8 cellular contexts compared by ENCODE assay signal in the genomic region with DNA sequence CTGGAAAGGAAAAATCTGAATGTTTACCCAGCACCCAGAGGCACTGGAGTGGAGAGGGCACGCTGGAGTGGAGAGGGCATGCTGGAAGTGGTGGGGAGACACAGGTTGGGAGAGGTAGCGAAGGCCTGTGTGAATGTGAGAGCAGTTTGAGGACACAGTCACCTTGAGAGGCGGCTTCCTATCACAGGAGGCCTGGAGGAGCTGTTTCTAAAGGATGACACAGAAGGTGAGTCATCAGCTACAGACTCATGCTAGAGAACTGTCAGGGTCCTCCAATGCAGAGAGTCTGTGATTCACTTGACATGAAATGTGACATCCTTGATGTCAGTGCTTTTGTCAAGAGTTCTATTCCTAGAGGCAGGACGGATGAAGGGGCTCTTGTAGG. TPM values are rescaled to one million over a fixed set of nuclear protein-coding genes. Genes with fewer than 3 reads are reported as not detected.
DNase-seq lines count a peak whose midpoint lies in the region; ATAC-seq and TF ChIP-seq lines count a peak whose summit lies in the region.
"Had no signal": no experiment of that assay in that cellular context is flagged by ENCODE, and none has a peak within 500 bp of the region (broad histone marks: within the 10 kb centered on the region; RNA-seq: fewer than 3 reads in every experiment).

No MANE protein-coding gene starts in this region.

- H3K4me3 ChIP-seq in fibroblast of mammary gland (ENCODE audit: control insufficient read depth, low read depth, low read length) (no peak overlapping the region), smooth muscle cell (no peak overlapping the region)

- 33% methylated on average over 4 of the region's 4 CpGs for WGBS in smooth muscle cell (ENCODE audit: low lambda C conversion rate)

- H3K27me3 Mint-ChIP-seq in HFFc6 (ENCODE audit: insufficient read depth) (peaks cover 5% of the 10 kb centered on the region), T-helper 17 cell (no peaks in the 10 kb centered on the region)
- H3K27me3 Mint-ChIP-seq: memory B cell had no signal

- ATAC-seq in T-helper 17 cell, result no peak
- no peak for ATAC-seq in GM21447 (IDR thresholded peaks at IDR 0.05; ENCODE audit: unreplicated experiment)

- H3F3A ChIP-seq in smooth muscle cell (ENCODE audit: low read depth), result peaks cover 10% of the 10 kb centered on the region

- TF ChIP-seq CTCF in HFFc6 (IDR thresholded peaks at IDR 0.05) (no peak), fibroblast of mammary gland (conservative IDR thresholded peaks at IDR 0.05; ENCODE audit: control insufficient read depth, insufficient read depth, low read depth, low read length) (no peak), smooth muscle cell (IDR thresholded peaks at IDR 0.05; ENCODE audit: borderline replicate concordance, insufficient read depth, poor library complexity, severe bottlenecking) (no peak)

- peak overlapping the region; percentile 79 for H3K27ac ChIP-seq in smooth muscle cell (ENCODE audit: low read depth)

- no peaks in the 10 kb centered on the region for H3K27me3 ChIP-seq in smooth muscle cell (ENCODE audit: low read depth)

- peaks cover 24% of the 10 kb centered on the region for H3K79me2 ChIP-seq in smooth muscle cell (ENCODE audit: low read depth)

- peaks cover 62% of the 10 kb centered on the region for H3K4me1 Mint-ChIP-seq in HFFc6 (ENCODE audit: low read depth)
- H3K4me1 Mint-ChIP-seq in T-helper 17 cell, result peaks cover 32% of the 10 kb centered on the region

- H3K27ac Mint-ChIP-seq in HFFc6 (peak overlapping the region; percentile 81), T-helper 17 cell (peak overlapping the region; percentile 76)
- H3K27ac Mint-ChIP-seq: memory B cell had no signal

- no peaks in the 10 kb centered on the region for H3K36me3 ChIP-seq in smooth muscle cell (ENCODE audit: low read depth)

- H3K4me1 ChIP-seq in smooth muscle cell (ENCODE audit: low read depth), result no peaks in the 10 kb centered on the region

- no peak overlapping the region for H3K4me2 ChIP-seq in smooth muscle cell

- no peaks in the 10 kb centered on the region for H3K9me3 Mint-ChIP-seq in HFFc6
- H3K9me3 Mint-ChIP-seq: memory B cell had no signal

- DNase-seq in HFFc6 (peak; percentile 91), T-helper 17 cell (no peak), fibroblast of mammary gland (ENCODE audit: low read depth) (peak; percentile 95), smooth muscle cell (lab: John Stamatoyannopoulos, UW; ENCODE audit: unreplicated experiment) (no peak), cerebellar nuclear complex (lab: John Stamatoyannopoulos, UW) (no peak), NCI-H1694 (lab: John Stamatoyannopoulos, UW) (no peak)

- H3K9me3 ChIP-seq in T-helper 17 cell (ENCODE audit: control insufficient read depth, low read length, poor library complexity, severe bottlenecking), result no peaks in the 10 kb centered on the region
- H3K9me3 ChIP-seq in smooth muscle cell (replicated peaks; ENCODE audit: low read depth), result no peaks in the 10 kb centered on the region

- H3K4me3 Mint-ChIP-seq in HFFc6 (0 out of 2 replicates have a peak overlapping the region, but pooled peaks have one; percentile 5), T-helper 17 cell (no peak overlapping the region)
- H3K4me3 Mint-ChIP-seq: memory B cell had no signal

- peak overlapping the region; percentile 36 for H3K9ac ChIP-seq in smooth muscle cell (ENCODE audit: low read depth)

- H3K36me3 Mint-ChIP-seq in HFFc6 (ENCODE audit: low read depth) (peaks cover 5% of the 10 kb centered on the region; the same call in 1 of the 2 replicates), T-helper 17 cell (ENCODE audit: low read depth) (peaks cover 2% of the 10 kb centered on the region)

- H4K20me1 ChIP-seq in smooth muscle cell (ENCODE audit: low read depth), result peaks cover 94% of the 10 kb centered on the region

- H2AFZ ChIP-seq in smooth muscle cell (ENCODE audit: low read depth), result no peak overlapping the region

RNA-seq across cellular contexts. Expression of gene CTRL, which starts 13.8 kb away (rescaled TPM):
- under 1 TPM; 0.25 to 0.63 (median 0.43) TPM for total RNA-seq in HFFc6 (2021; fragmentation: NEBNext Ultra II Directional; extraction: Animal tissue kit (Norgen Biotek cat#: 25700))
- 1 to 10 TPM; 6.7 to 8.4 TPM for total RNA-seq in T-helper 17 cell
- 0.18 and 0.90 TPM in 2 replicates for total RNA-seq in smooth muscle cell
- 12.9 and 14.8 TPM in 2 replicates for polyA plus RNA-seq in smooth muscle cell

RNA-seq across cellular contexts. Expression of gene PSMB10, which starts 18.8 kb away (rescaled TPM):
- 10 to 100 TPM; 36.3 to 49.7 (median 40.0) TPM for total RNA-seq in HFFc6 (2021; fragmentation: NEBNext Ultra II Directional; extraction: Animal tissue kit (Norgen Biotek cat#: 25700))
- total RNA-seq in T-helper 17 cell (100 to 1,000 TPM in 1 of 2 donors, 10 to 100 TPM in 1; 93.7 to 119 TPM), smooth muscle cell (17.3 and 18.5 TPM in 2 replicates)
- polyA plus RNA-seq in smooth muscle cell, result 38.4 and 44.7 TPM in 2 replicates

RNA-seq across cellular contexts. Expression of gene PSKH1, which starts 24.8 kb away (rescaled TPM):
- 10 to 100 TPM; 25.2 to 34.1 (median 29.3) TPM for total RNA-seq in HFFc6 (2021; fragmentation: NEBNext Ultra II Directional; extraction: Animal tissue kit (Norgen Biotek cat#: 25700))
- 10 to 100 TPM; 14.5 to 15.5 TPM for total RNA-seq in T-helper 17 cell
- 15.3 and 17.2 TPM in 2 replicates for total RNA-seq in smooth muscle cell
- 35.2 and 36.0 TPM in 2 replicates for polyA plus RNA-seq in smooth muscle cell

RNA-seq across cellular contexts. Expression of gene LCAT, which starts 26.1 kb away (rescaled TPM):
- 10 to 100 TPM; 17.6 to 21.8 (median 19.8) TPM for total RNA-seq in HFFc6 (2021; fragmentation: NEBNext Ultra II Directional; extraction: Animal tissue kit (Norgen Biotek cat#: 25700))
- total RNA-seq in T-helper 17 cell (1 to 10 TPM; 4.6 to 5.7 TPM), smooth muscle cell (12.9 and 14.3 TPM in 2 replicates)
- polyA plus RNA-seq in smooth muscle cell, result 34.6 and 35.5 TPM in 2 replicates

RNA-seq across cellular contexts. Expression of gene NRN1L, which starts 33.2 kb away (rescaled TPM):
- total RNA-seq in HFFc6 (2021; fragmentation: NEBNext Ultra II Directional; extraction: Animal tissue kit (Norgen Biotek cat#: 25700)), result under 1 TPM in 3 of 6 experiments, not detected in 3; 0.25 to 0.51 (median 0.38) TPM
- total RNA-seq in T-helper 17 cell (1 to 10 TPM; 2.5 to 2.6 TPM), smooth muscle cell (not detected in 2 replicates)
- polyA plus RNA-seq in smooth muscle cell, result 0.46 and 0.57 TPM in 2 replicates

Comparison
In these comparisons a context has a peak if more than half of its experiments do, and no peak if none do; other contexts are left out.
1. DNase-seq: peak in HFFc6 (single experiment) and fibroblast of mammary gland (single experiment); none in T-helper 17 cell (0 of 3), smooth muscle cell (single experiment), cerebellar nuclear complex (0 of 2) and NCI-H1694 (single experiment).